Comparison of ENCODE assay signal across 1 cellular context in the genomic region with DNA sequence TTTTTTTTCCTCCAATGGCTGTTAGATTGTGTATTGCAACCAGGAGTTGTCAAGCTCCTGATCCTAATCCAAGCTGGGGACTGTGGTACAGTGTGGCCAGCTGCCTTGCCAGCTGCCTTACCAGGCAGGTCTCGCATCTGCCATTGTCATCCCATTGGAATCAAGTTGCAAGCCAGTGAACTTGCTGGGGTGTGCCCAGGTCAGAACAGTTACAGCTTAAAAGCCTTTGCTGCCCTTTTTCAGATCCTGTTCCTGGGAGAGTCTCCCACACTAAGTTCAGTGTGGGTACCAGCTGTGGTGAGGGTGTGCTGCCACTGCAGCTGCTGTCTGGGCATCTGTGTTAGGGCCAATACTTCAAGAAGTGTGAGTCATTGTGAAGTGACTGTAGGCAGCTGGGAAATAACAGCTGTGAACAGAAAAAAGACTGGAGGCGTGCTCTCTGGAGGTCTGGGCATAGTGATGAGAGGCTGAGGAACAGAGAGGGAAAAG.
TF ChIP-seq lines count a peak whose summit lies in the region.

No MANE protein-coding gene starts in this region.

TF ChIP-seq in H1, 55 proteins besides CTCF, POLR2A, EP300 and RAD21 (continued from another document):
- TF ChIP-seq CHD7 (IDR thresholded peaks at IDR 0.05; ENCODE audit: insufficient replicate concordance, low read length) (no peak), SIRT6 (IDR thresholded peaks at IDR 0.05; ENCODE audit: low read length) (no peak), KDM5A (IDR thresholded peaks at IDR 0.05; ENCODE audit: low read length) (no peak), SP2 (IDR thresholded peaks at IDR 0.05; ENCODE audit: low read length) (no peak), TEAD4 (IDR thresholded peaks at IDR 0.05; ENCODE audit: low read depth, low read length) (no peak)
- TF ChIP-seq, protein P1, sequence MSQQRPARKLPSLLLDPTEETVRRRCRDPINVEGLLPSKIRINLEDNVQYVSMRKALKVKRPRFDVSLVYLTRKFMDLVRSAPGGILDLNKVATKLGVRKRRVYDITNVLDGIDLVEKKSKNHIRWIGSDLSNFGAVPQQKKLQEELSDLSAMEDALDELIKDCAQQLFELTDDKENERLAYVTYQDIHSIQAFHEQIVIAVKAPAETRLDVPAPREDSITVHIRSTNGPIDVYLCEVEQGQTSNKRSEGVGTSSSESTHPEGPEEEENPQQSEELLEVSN (IDR thresholded peaks at IDR 0.05): no peak
